ENCODE assay signal across 18 cellular contexts in the genomic region with DNA sequence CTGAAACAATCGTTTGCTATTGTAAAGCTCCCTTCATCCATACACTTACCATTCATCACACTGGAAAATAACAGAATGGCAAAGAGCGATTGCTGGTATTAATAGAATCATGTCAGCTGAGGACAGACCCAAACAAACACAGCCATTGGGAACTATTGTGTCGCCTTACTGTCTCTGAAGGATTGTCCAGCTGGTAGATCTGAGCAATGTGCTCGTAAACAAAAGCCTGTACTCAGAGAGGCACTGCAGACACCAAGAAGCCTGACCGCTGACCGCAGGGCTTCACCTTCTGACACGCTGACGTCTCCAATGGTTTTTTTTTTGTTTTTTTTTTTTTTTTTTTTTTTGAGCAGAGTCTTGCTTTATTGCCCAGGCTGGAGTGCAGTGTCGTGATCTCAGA.
A peak's percentile ranks its signal among the peaks of the same experiment; 100 is the strongest.
DNase-seq lines count a peak whose midpoint lies in the region; ATAC-seq and TF ChIP-seq lines count a peak whose summit lies in the region.
"Had no signal": no experiment of that assay in that cellular context is flagged by ENCODE, and none has a peak within 500 bp of the region (broad histone marks: within the 10 kb centered on the region; RNA-seq: fewer than 3 reads in every experiment).

No MANE protein-coding gene starts in this region.

- no peaks in the 10 kb centered on the region for H3K9me3 ChIP-seq in BE2C
- no peaks in the 10 kb centered on the region for H3K9me3 ChIP-seq in CD8-positive, alpha-beta memory T cell (ENCODE audit: low read length)
- H3K9me3 ChIP-seq: transverse colon had no signal

- no peak overlapping the region for H3K27ac ChIP-seq in CD8-positive, alpha-beta memory T cell (ENCODE audit: low read depth, low read length)
- H3K27ac ChIP-seq: 22Rv1, GM23248 had no signal

- peak; percentile 76 for ATAC-seq in sciatic nerve

- peaks cover 28% of the 10 kb centered on the region for H3K27me3 ChIP-seq in BE2C
- H3K27me3 ChIP-seq in CD8-positive, alpha-beta memory T cell (ENCODE audit: insufficient read depth, low read length, poor library complexity, severe bottlenecking): no peaks in the 10 kb centered on the region
- H3K27me3 ChIP-seq: transverse colon had no signal

- TF ChIP-seq CTCF in BE2C (IDR thresholded peaks at IDR 0.05; ENCODE audit: low read depth, low read length) (no peak), GM10248 (IDR thresholded peaks at IDR 0.05; ENCODE audit: control extremely low read depth, extremely low read depth, low read depth, missing control alignments) (no peak)

- in situ Hi-C loops in SK-MEL-5 (cut with HindIII; ENCODE audit: low pct_unique_long_range_greater_than_20kb, low sequenced_read_pairs): no loop called here

- H3K9me3 Mint-ChIP-seq in CD8-positive, alpha-beta memory T cell: peaks cover 0 to 3% (median 0%) of the 10 kb centered on the region in 5 donors
- H3K9me3 Mint-ChIP-seq: memory B cell had no signal

- H3K36me3 Mint-ChIP-seq in CD8-positive, alpha-beta memory T cell: peaks cover 0 to 14% (median 2%) of the 10 kb centered on the region in 3 donors
- H3K36me3 Mint-ChIP-seq: CD14-positive monocyte had no signal

- peaks cover 12 to 45% of the 10 kb centered on the region in 2 donors for H3K27me3 Mint-ChIP-seq in CD8-positive, alpha-beta memory T cell

- CTCF ChIA-PET in CD8-positive, alpha-beta memory T cell (lab: Charles Lee): no interaction called here
- CTCF ChIA-PET in GM10248 (lab: Yijun Ruan, JAX): interaction anchor here (1.3 to 1.5 kb wide), 2 partner anchors 285 to 868 kb away, joined by 3 to 4 read pairs; no protein-coding TSS in a partner anchor

- H3K4me1 ChIP-seq in BE2C: no peaks in the 10 kb centered on the region
- no peaks in the 10 kb centered on the region for H3K4me1 ChIP-seq in CD8-positive, alpha-beta memory T cell (ENCODE audit: insufficient read depth, low read length)

- POLR2A ChIA-PET in CD8-positive, alpha-beta memory T cell (lab: Charles Lee): no interaction called here
- POLR2A ChIA-PET in GM10248 (lab: Yijun Ruan, JAX): no interaction called here

- H3K4me1 Mint-ChIP-seq in CD8-positive, alpha-beta memory T cell: no peaks in the 10 kb centered on the region
- H3K4me1 Mint-ChIP-seq: CD14-positive monocyte, memory B cell had no signal

- H3K27ac Mint-ChIP-seq in CD8-positive, alpha-beta memory T cell: no peak overlapping the region
- H3K27ac Mint-ChIP-seq: CD14-positive monocyte, memory B cell had no signal

- no peaks in the 10 kb centered on the region for H3K36me3 ChIP-seq in BE2C
- H3K36me3 ChIP-seq in CD8-positive, alpha-beta memory T cell (ENCODE audit: insufficient read depth, low read length): no peaks in the 10 kb centered on the region
- H3K36me3 ChIP-seq: transverse colon had no signal

- DNase-seq in NCI-H1417 (lab: John Stamatoyannopoulos, UW) (peak in 2 of 3 experiments; percentile 7 to 47), NCI-H1417 treated with DMSO at 0.1 percent for 48 hours (lab: John Stamatoyannopoulos, UW) (no peak), SK-MEL-5 (ENCODE audit: low read depth, low spot score) (peak; percentile 75), globus pallidus (ENCODE audit: low spot score) (peak; percentile 97), sciatic nerve (ENCODE audit: low spot score) (no peak), BE2C (no peak), GM10248 (ENCODE audit: extremely low spot score) (no peak)
- no peak for DNase-seq in CD8-positive, alpha-beta memory T cell
- DNase-seq: activated CD4-positive, alpha-beta T cell treated with anti-CD3 and anti-CD28 coated beads for 4 hours; activated naive CD4-positive, alpha-beta T cell treated with anti-CD3 and anti-CD28 coated beads, Interleukin-2, amount 50 U/mL, for 16 hours; activated T-cell treated with anti-CD3 and anti-CD28 coated beads for 4 hours; GM23248; stimulated activated CD4-positive, alpha-beta T cell treated with anti-CD3 and anti-CD28 coated beads, Interleukin-4, amount 100 ng/mL, for 24 hours; T-helper 9 cell; transverse colon had no signal

- intact Hi-C loops in sciatic nerve (cut with DNase I): no loop called here

- H3K4me3 ChIP-seq in BE2C (ENCODE audit: low read depth, low read length): no peak overlapping the region
- no peak overlapping the region for H3K4me3 ChIP-seq in CD8-positive, alpha-beta memory T cell (ENCODE audit: low read length)
- H3K4me3 ChIP-seq: GM23248, transverse colon had no signal

- no peak overlapping the region for H3K4me3 Mint-ChIP-seq in CD8-positive, alpha-beta memory T cell
- H3K4me3 Mint-ChIP-seq: CD14-positive monocyte, memory B cell had no signal

Comparison
In these comparisons a context has a peak if more than half of its experiments do, and no peak if none do; other contexts are left out.
1. DNase-seq: peak in NCI-H1417 (2 of 3), SK-MEL-5 (single experiment) and globus pallidus (single experiment); none in NCI-H1417 treated with DMSO at 0.1 percent for 48 hours (single experiment), sciatic nerve (single experiment), BE2C (single experiment), CD8-positive, alpha-beta memory T cell (0 of 5) and GM10248 (single experiment).